13 cellular contexts compared by ENCODE assay signal in genomic region chr1:19479351-19480120, GRCh38. TPM values are rescaled to one million over a fixed set of nuclear protein-coding genes. Genes with fewer than 3 reads are reported as not detected.
DNase-seq lines count a peak whose midpoint lies in the region; ATAC-seq, FAIRE-seq and TF ChIP-seq lines count a peak whose summit lies in the region.
"Had no signal": no experiment of that assay in that cellular context is flagged by ENCODE, and none has a peak within 500 bp of the region (broad histone marks: within the 10 kb centered on the region; RNA-seq: fewer than 3 reads in every experiment).

No MANE protein-coding gene starts in this region.

- peaks cover 6 to 94% of the 10 kb centered on the region in 2 experiments; a peak in 3 of 4 replicates for H3K79me1 ChIP-seq in IMR-90 (ENCODE audit: low read depth in 1 of 2, low read length in 2 of 2)

- H2AK5ac ChIP-seq in IMR-90 (ENCODE audit: low read depth, low read length), result no peak overlapping the region

- H2AFZ ChIP-seq in IMR-90 (replicated peaks; ENCODE audit: low read length, poor library complexity) (no peak overlapping the region), K562 (ENCODE audit: low read depth, low read length) (no peak overlapping the region), mammary epithelial cell (ENCODE audit: low read depth, low read length) (no peak overlapping the region)

- H2AK9ac ChIP-seq in IMR-90 (replicated peaks; ENCODE audit: low read depth, low read length, poor library complexity), result no peak overlapping the region

- no peak overlapping the region for H4K91ac ChIP-seq in IMR-90 (ENCODE audit: insufficient read depth, low read depth, low read length)

- no peak overlapping the region for H3K18ac ChIP-seq in IMR-90 (ENCODE audit: low read depth, low read length)

- WGBS in IMR-90 (ENCODE audit: extremely low coverage in 2 of 2, insufficient read length in 1 of 2), 2 experiments, result 60% methylated on average over 4 of the region's 6 CpGs; no CpG with 5 or more reads in 1 of the 2 experiments
- WGBS in K562 (ENCODE audit: insufficient coverage, low coverage, missing lambda C conversion rate), result 21% methylated on average over 6 of the region's 6 CpGs
- WGBS in mammary epithelial cell (ENCODE audit: low coverage, missing lambda C conversion rate), result 38% methylated on average over 6 of the region's 6 CpGs

- H3K4me3 ChIP-seq in BLaER1 (no peak overlapping the region), IMR-90 (ENCODE audit: insufficient read depth, low read depth, low read length) (no peak overlapping the region), K562 (no peak overlapping the region), mammary epithelial cell (replicated peaks in 1 of 3; ENCODE audit: insufficient read depth in 1 of 3, low read depth in 2 of 3, low read length in 3 of 3) (no peak overlapping the region)
- no peak overlapping the region for H3K4me3 ChIP-seq in naive thymus-derived CD4-positive, alpha-beta T cell (ENCODE audit: low read length)
- H3K4me3 ChIP-seq: prostate gland had no signal

- no peak overlapping the region for H2BK5ac ChIP-seq in IMR-90 (ENCODE audit: low read depth, low read length, poor library complexity, severe bottlenecking)

- no peak for ATAC-seq in IMR-90 (ENCODE audit: low read depth)
- ATAC-seq in K562, result peak; percentile 58
- no peak for ATAC-seq in naive thymus-derived CD4-positive, alpha-beta T cell
- no peak for ATAC-seq in HG02970 (IDR thresholded peaks at IDR 0.05; ENCODE audit: low FRiP score, unreplicated experiment)

- in situ Hi-C loops in IMR-90 (cut with MboI; ENCODE audit: low sequenced_read_pairs), result loop anchor here (10.0 kb wide), 1 partner anchor 165 kb away; the partner anchor contains the start of gene NBL1
- in situ Hi-C loops in K562 (cut with MboI), result no loop called here
- in situ Hi-C loops in mammary epithelial cell (cut with MboI; ENCODE audit: low sequenced_read_pairs in 2 of 2), result loop anchor here in 1 of 2 donors (10.0 kb wide), 1 partner anchor 165 kb away; the partner anchor contains the start of gene NBL1

- H3K4me3 Mint-ChIP-seq in naive thymus-derived CD4-positive, alpha-beta T cell, result peak overlapping the region; percentile 35 to 98 (median 62)

- intact Hi-C loops in IMR-90 (cut with micrococcal nuclease), result no loop called here
- intact Hi-C loops in K562 (cut with micrococcal nuclease), result no loop called here
- intact Hi-C loops in naive thymus-derived CD4-positive, alpha-beta T cell (cut with micrococcal nuclease), result loop anchor here (5.0 to 10.0 kb wide), 3 partner anchors 32 to 525 kb away; partner anchors contain the start of gene IFFO2 (in 1 of the 2)
- intact Hi-C loops in mammary epithelial cell (cut with micrococcal nuclease), result no loop called here

- H3K14ac ChIP-seq in IMR-90 (replicated peaks; ENCODE audit: low read depth, low read length), result no peak overlapping the region

- TF ChIP-seq RAD21 in IMR-90 (IDR thresholded peaks at IDR 0.05; ENCODE audit: low read length), result no peak
- TF ChIP-seq RAD21 in K562 (CRISPR knock-in tag; conservative IDR thresholded peaks at IDR 0.05 in 1 of 2, IDR thresholded peaks at IDR 0.05 in 1 of 2), result no peak

- peak; percentile 92 for FAIRE-seq in K562 (lab: Jason Lieb, UNC)

- H3K27me3 ChIP-seq in BLaER1 (no peaks in the 10 kb centered on the region), IMR-90 (ENCODE audit: control insufficient read depth, insufficient read depth, low read length) (no peaks in the 10 kb centered on the region), K562 (ENCODE audit: control insufficient read depth in 2 of 2, insufficient read depth in 2 of 2, low read length in 2 of 2) (no peaks in the 10 kb centered on the region), mammary epithelial cell (ENCODE audit: insufficient read depth, low read length) (no peaks in the 10 kb centered on the region)
- no peaks in the 10 kb centered on the region for H3K27me3 ChIP-seq in naive thymus-derived CD4-positive, alpha-beta T cell (ENCODE audit: control insufficient read depth in 2 of 2, insufficient read depth in 2 of 2, low read length in 2 of 2)
- H3K27me3 ChIP-seq: BE2C had no signal

- peak overlapping the region; percentile 96 for H3K4me2 ChIP-seq in BLaER1
- H3K4me2 ChIP-seq in IMR-90 (ENCODE audit: low read depth, low read length), result no peak overlapping the region
- no peak overlapping the region for H3K4me2 ChIP-seq in K562 (ENCODE audit: insufficient read depth, low read length)
- no peak overlapping the region for H3K4me2 ChIP-seq in mammary epithelial cell (ENCODE audit: insufficient read depth, low read depth, low read length)
- H3K4me2 ChIP-seq: KMS-11 had no signal

- CTCF ChIA-PET in IMR-90 (lab: Yijun Ruan, JAX), result interaction anchor here (0.6 kb wide), 1 partner anchor 8 kb away, joined by 3 read pairs; no protein-coding TSS in a partner anchor
- CTCF ChIA-PET in K562 (lab: Yijun Ruan, JAX; ENCODE audit: low intra/inter-chr PET ratio), result interaction anchor here (0.5 kb wide), 1 partner anchor 13 kb away, joined by 4 read pairs; no protein-coding TSS in a partner anchor
- CTCF ChIA-PET in naive thymus-derived CD4-positive, alpha-beta T cell (lab: Charles Lee), result interaction anchor here (0.8 to 1.8 kb wide), 4 partner anchors 8 to 24 kb away, joined by 3 to 4 read pairs (median 3); no protein-coding TSS in a partner anchor
- CTCF ChIA-PET in mammary epithelial cell (lab: Charles Lee; ENCODE audit: low non-redundant PET), result no interaction called here

- BruUV-seq in IMR-90 (replicated peaks; lab: Mats Ljungman, UMichigan), result no TSS peak
- no TSS peak for BruUV-seq in K562 (replicated peaks; lab: Mats Ljungman, UMichigan)
- no TSS peak for BruUV-seq in mammary epithelial cell (replicated peaks; lab: Mats Ljungman, UMichigan)

- H2BK20ac ChIP-seq in IMR-90 (ENCODE audit: low read depth, low read length), result no peak overlapping the region

- H3K4ac ChIP-seq in IMR-90 (ENCODE audit: low read depth, low read length), result no peak overlapping the region

- H3K36me3 ChIP-seq in BLaER1, result peaks cover 62% of the 10 kb centered on the region
- peaks cover 23% of the 10 kb centered on the region for H3K36me3 ChIP-seq in IMR-90 (ENCODE audit: control insufficient read depth, insufficient read depth, low read length)
- H3K36me3 ChIP-seq in K562 (ENCODE audit: control insufficient read depth, insufficient read depth, low read length), result peaks cover 55% of the 10 kb centered on the region
- peaks cover 0 to 19% (median 0%) of the 10 kb centered on the region in 3 experiments for H3K36me3 ChIP-seq in naive thymus-derived CD4-positive, alpha-beta T cell (ENCODE audit: control insufficient read depth in 2 of 3, insufficient read depth in 3 of 3, low read length in 3 of 3)
- H3K36me3 ChIP-seq in mammary epithelial cell (ENCODE audit: insufficient read depth, low read length), result peaks cover 6% of the 10 kb centered on the region
- H3K36me3 ChIP-seq: BE2C, prostate gland had no signal

- peak overlapping the region; percentile 5; the same call in 1 of the 2 replicates for H3K23ac ChIP-seq in IMR-90 (ENCODE audit: low read depth, low read length)

- H3K27ac Mint-ChIP-seq in naive thymus-derived CD4-positive, alpha-beta T cell, result peak overlapping the region; percentile 63 to 97 (median 91)

- no peak overlapping the region for H4K5ac ChIP-seq in IMR-90 (ENCODE audit: low read depth, low read length)

- DNase-seq in IMR-90, result no peak
- DNase-seq in K562 (ENCODE audit: extremely low read depth in 1 of 4, low spot score in 3 of 4), result peak in 2 of 4 experiments; percentile 75 to 86
- no peak for DNase-seq in naive thymus-derived CD4-positive, alpha-beta T cell
- no peak for DNase-seq in AML-193 (lab: John Stamatoyannopoulos, UW)
- DNase-seq in mammary epithelial cell, result no peak
- no peak for DNase-seq in DMS79 treated with DMSO at 0.1 percent for 48 hours (lab: John Stamatoyannopoulos, UW)
- DNase-seq: NCI-H187 treated with DMSO at 0.1 percent for 48 hours had no signal

- H3K27ac ChIP-seq in BLaER1 (0 out of 2 replicates have a peak overlapping the region, but pooled peaks have one; percentile 62), IMR-90 (ENCODE audit: insufficient read depth, low read length) (no peak overlapping the region), K562 (ENCODE audit: extremely low read depth, low read depth, low read length) (no peak overlapping the region), mammary epithelial cell (ENCODE audit: insufficient read depth, low read depth, low read length) (no peak overlapping the region)
- peak overlapping the region; percentile 75 for H3K27ac ChIP-seq in naive thymus-derived CD4-positive, alpha-beta T cell (ENCODE audit: low read depth, low read length)
- H3K27ac ChIP-seq: KMS-11 had no signal

- no peak overlapping the region for H2BK120ac ChIP-seq in IMR-90 (ENCODE audit: low read depth, low read length)

- peaks cover 99% of the 10 kb centered on the region for H3K79me2 ChIP-seq in K562 (ENCODE audit: control insufficient read depth, insufficient read depth, low read length)
- peaks cover 100% of the 10 kb centered on the region for H3K79me2 ChIP-seq in mammary epithelial cell (ENCODE audit: insufficient read depth, low read length)

- H3K9ac ChIP-seq in BLaER1, result peak overlapping the region; percentile 52; the same call in 1 of the 2 replicates
- H3K9ac ChIP-seq in IMR-90 (ENCODE audit: low read depth, low read length), result no peak overlapping the region
- H3K9ac ChIP-seq in K562 (ENCODE audit: insufficient read depth in 1 of 2, low read depth in 2 of 2, low read length in 2 of 2), result peak overlapping the region in 1 of 2 experiments; percentile 61; a peak in 1 of 4 replicates
- H3K9ac ChIP-seq in mammary epithelial cell (ENCODE audit: insufficient read depth, low read length), result no peak overlapping the region
- H3K9ac ChIP-seq: KMS-11 had no signal

- no peak for TF ChIP-seq CTCF in IMR-90 (conservative IDR thresholded peaks at IDR 0.05; ENCODE audit: low read depth, low read length)
- TF ChIP-seq CTCF in K562 (IDR thresholded peaks at IDR 0.05 in 2 of 3, conservative IDR thresholded peaks at IDR 0.05 in 1 of 3; ENCODE audit: insufficient read depth in 2 of 3, low read depth in 1 of 3, low read length in 3 of 3), result no peak
- TF ChIP-seq CTCF in mammary epithelial cell (conservative IDR thresholded peaks at IDR 0.05 in 1 of 2, IDR thresholded peaks at IDR 0.05 in 1 of 2; ENCODE audit: extremely low read depth in 1 of 2, insufficient read depth in 1 of 2, low read depth in 1 of 2, low read length in 2 of 2), result no peak

- no peak overlapping the region for H2BK15ac ChIP-seq in IMR-90 (ENCODE audit: low read depth, low read length)

- dilution Hi-C loops in IMR-90 (cut with HindIII; ENCODE audit: low sequenced_read_pairs, unreplicated experiment), result no loop called here
- dilution Hi-C loops in mammary epithelial cell (cut with HindIII; ENCODE audit: low sequenced_read_pairs), result loop anchor here (5.0 to 10.0 kb wide), 5 partner anchors 45 to 148 kb away; a partner anchor contains a TSS

- H3K4me1 ChIP-seq in BLaER1, result peaks cover 85% of the 10 kb centered on the region
- peaks cover 45% of the 10 kb centered on the region for H3K4me1 ChIP-seq in IMR-90 (ENCODE audit: control insufficient read depth, insufficient read depth, low read length)
- H3K4me1 ChIP-seq in K562 (replicated peaks in 1 of 2; ENCODE audit: control insufficient read depth in 2 of 2, insufficient read depth in 2 of 2, low read length in 2 of 2), result peaks cover 51 to 66% of the 10 kb centered on the region in 2 experiments
- peaks cover 95 to 97% of the 10 kb centered on the region in 2 donors for H3K4me1 ChIP-seq in naive thymus-derived CD4-positive, alpha-beta T cell (ENCODE audit: control insufficient read depth in 2 of 2, insufficient read depth in 2 of 2, low read length in 2 of 2)
- H3K4me1 ChIP-seq in mammary epithelial cell (ENCODE audit: insufficient read depth, low read length), result peaks cover 25% of the 10 kb centered on the region
- H3K4me1 ChIP-seq: BE2C had no signal

- H3K9me3 ChIP-seq in BLaER1, result no peaks in the 10 kb centered on the region
- no peaks in the 10 kb centered on the region for H3K9me3 ChIP-seq in IMR-90 (ENCODE audit: control insufficient read depth, insufficient read depth, low read length)
- no peaks in the 10 kb centered on the region for H3K9me3 ChIP-seq in K562 (replicated peaks; ENCODE audit: control insufficient read depth, insufficient read depth, low read depth, low read length)
- no peaks in the 10 kb centered on the region for H3K9me3 ChIP-seq in naive thymus-derived CD4-positive, alpha-beta T cell (ENCODE audit: control insufficient read depth in 2 of 3, low read length in 3 of 3)
- no peaks in the 10 kb centered on the region for H3K9me3 ChIP-seq in mammary epithelial cell (replicated peaks; ENCODE audit: insufficient read depth, low read length)
- H3K9me3 ChIP-seq: BE2C, prostate gland had no signal

- no peaks in the 10 kb centered on the region for H3K9me3 Mint-ChIP-seq in naive thymus-derived CD4-positive, alpha-beta T cell
- H3K9me3 Mint-ChIP-seq: brain had no signal

- H3K56ac ChIP-seq in IMR-90 (ENCODE audit: extremely low read depth, insufficient read depth, low read length), result no peak overlapping the region

- no peaks in the 10 kb centered on the region for H3K27me3 Mint-ChIP-seq in naive thymus-derived CD4-positive, alpha-beta T cell
- H3K27me3 Mint-ChIP-seq: brain had no signal

- peaks cover 81 to 96% (median 94%) of the 10 kb centered on the region in 7 donors for H3K4me1 Mint-ChIP-seq in naive thymus-derived CD4-positive, alpha-beta T cell

- peaks cover 100% of the 10 kb centered on the region for H4K20me1 ChIP-seq in BLaER1
- peaks cover 100% of the 10 kb centered on the region for H4K20me1 ChIP-seq in IMR-90 (ENCODE audit: insufficient read depth, low read length)
- H4K20me1 ChIP-seq in K562 (replicated peaks; ENCODE audit: control insufficient read depth, insufficient read depth, low read length), result peaks cover 93% of the 10 kb centered on the region
- peaks cover 29% of the 10 kb centered on the region for H4K20me1 ChIP-seq in mammary epithelial cell (ENCODE audit: insufficient read depth, low read length)

- H4K8ac ChIP-seq in IMR-90 (ENCODE audit: low read depth in 2 of 2, low read length in 2 of 2), result no peak overlapping the region

- H3K36me3 Mint-ChIP-seq in naive thymus-derived CD4-positive, alpha-beta T cell, result peaks cover 0 to 28% (median 18%) of the 10 kb centered on the region in 5 donors

- POLR2A ChIA-PET in IMR-90 (lab: Charles Lee; ENCODE audit: unreplicated experiment) (interaction anchor here (0.6 kb wide), 1 partner anchor 15 kb away, joined by 11 read pairs; no protein-coding TSS in a partner anchor), K562 (lab: Yijun Ruan, JAX) (interaction anchor here (0.6 to 3.6 kb wide), 12 partner anchors 7 to 1313 kb away, joined by 3 to 34 read pairs (median 4); a partner anchor contains a TSS)
- POLR2A ChIA-PET in naive thymus-derived CD4-positive, alpha-beta T cell (lab: Charles Lee), result interaction anchor here (0.6 to 13.5 kb wide), 4 partner anchors 12 to 43 kb away, joined by 3 to 492 read pairs (median 4); no protein-coding TSS in a partner anchor

- TF ChIP-seq POLR2A in IMR-90 (IDR thresholded peaks at IDR 0.05; ENCODE audit: low read depth, low read length) (no peak), K562 (conservative IDR thresholded peaks at IDR 0.05) (no peak)

- H3K9me1 ChIP-seq in IMR-90 (ENCODE audit: insufficient read depth, low read length) (peaks cover 61% of the 10 kb centered on the region), K562 (ENCODE audit: control insufficient read depth, insufficient read depth, low read length) (peaks cover 22% of the 10 kb centered on the region)

- TF ChIP-seq EP300 in K562 (IDR thresholded peaks at IDR 0.05; ENCODE audit: low read length), result peak; percentile 72

RNA-seq across cellular contexts. Expression of gene CAPZB, which starts 5.8 kb away (rescaled TPM):
- total RNA-seq in IMR-90 (2012; rRNA removed) (180 and 216 TPM in 2 replicates), K562 (2014; rRNA removed) (57.6 and 83.6 TPM in 2 replicates), K562 (2014; rRNA removed; fragmentation: Illumina TruSeq; extraction: Trizol) (131 and 133 TPM in 2 replicates), K562 (2015; rRNA removed; fragmentation: Illumina TruSeq; extraction: Trizol) (147 and 148 TPM in 2 replicates), K562 (2021) (237 and 241 TPM in 2 replicates), mammary epithelial cell (100 to 1,000 TPM; 134 to 309 TPM)
- polyA plus RNA-seq in IMR-90 (2012; rRNA removed) (271 and 304 TPM in 2 replicates), K562 (2011; rRNA removed) (119 and 122 TPM in 2 replicates), K562 (2014; fragmentation: Illumina TruSeq; extraction: Trizol) (259 and 297 TPM in 2 replicates), K562 (2014; fragmentation: Nextera tagmentation; extraction: Ambion mirVana) (100 to 1,000 TPM in 1 of 2 experiments, 10 to 100 TPM in 1; 70.0 to 115 TPM), K562 (2014; rRNA removed) (125 and 134 TPM in 2 replicates), mammary epithelial cell (337 TPM)
- 189 and 234 TPM in 2 replicates for polyA plus RNA-seq in IMR-90 (2012; cell fraction: cytosol; rRNA removed)
- 74.4 and 139 TPM in 2 replicates for polyA plus RNA-seq in IMR-90 (2012; cell fraction: nucleus; rRNA removed; ENCODE audit: low replicate concordance)
- 58.6 and 64.0 TPM in 2 replicates for total RNA-seq in K562 (2011; cell fraction: chromatin; rRNA removed; ENCODE audit: low replicate concordance)
- total RNA-seq in K562 (2011; cell fraction: nucleolus; rRNA removed), result 43.2 and 43.8 TPM in 2 replicates
- 40.0 and 41.2 TPM in 2 replicates for total RNA-seq in K562 (2011; cell fraction: nucleoplasm; rRNA removed)
- polyA plus RNA-seq in K562 (2011; cell fraction: cytosol; rRNA removed), result 110 and 143 TPM in 2 replicates
- polyA plus RNA-seq in K562 (2011; cell fraction: nucleus; rRNA removed), result 38.1 and 62.3 TPM in 2 replicates
- 277 and 310 TPM in 2 replicates for polyA plus RNA-seq in K562 (2012)
- polyA minus RNA-seq in K562 (2011; rRNA and poly(A)+ RNA removed), result 103 TPM in 2 replicates
- 60.0 and 82.1 TPM in 2 replicates for polyA minus RNA-seq in K562 (2011; cell fraction: cytosol; rRNA and poly(A)+ RNA removed)
- polyA minus RNA-seq in K562 (2011; cell fraction: nucleus; rRNA and poly(A)+ RNA removed), result 10.9 and 20.8 TPM in 2 replicates
- 100 to 1,000 TPM; 216 to 519 (median 264) TPM for total RNA-seq in naive thymus-derived CD4-positive, alpha-beta T cell
- polyA plus RNA-seq in naive thymus-derived CD4-positive, alpha-beta T cell, result 100 to 1,000 TPM; 522 to 559 TPM
- 222 TPM for polyA minus RNA-seq in mammary epithelial cell

Comparison
In these comparisons a context has a peak if more than half of its experiments do, and no peak if none do; other contexts are left out.
1. H3K27ac ChIP-seq: peak in BLaER1 (single experiment) and naive thymus-derived CD4-positive, alpha-beta T cell (single experiment); none in IMR-90 (single experiment), K562 (single experiment) and mammary epithelial cell (single experiment).
2. intact Hi-C loops: an anchor here in naive thymus-derived CD4-positive, alpha-beta T cell (5.0 to 10.0 kb wide); none called in IMR-90, K562 and mammary epithelial cell.